8 cellular contexts compared by ENCODE assay signal in genomic region chr7:81447351-81447952, GRCh38.
DNase-seq lines count a peak whose midpoint lies in the region; ATAC-seq and TF ChIP-seq lines count a peak whose summit lies in the region.

No MANE protein-coding gene starts in this region.

- H2AFZ ChIP-seq in OCI-LY7 (ENCODE audit: low read length) = no peak overlapping the region

- H3K27me3 Mint-ChIP-seq in stimulated activated naive CD8-positive, alpha-beta T cell treated with anti-CD3 and anti-CD28 coated beads, Interleukin-15, amount 100 ng/mL, for 72 hours = no peaks in the 10 kb centered on the region
- no peaks in the 10 kb centered on the region for H3K27me3 Mint-ChIP-seq in activated naive CD4-positive, alpha-beta T cell treated with anti-CD3 and anti-CD28 coated beads, Interleukin-2, amount 10 ng/mL, durations not matched to agents 7 days and 5 days

- no peak overlapping the region for H3K27ac Mint-ChIP-seq in stimulated activated naive CD8-positive, alpha-beta T cell treated with anti-CD3 and anti-CD28 coated beads, Interleukin-15, amount 100 ng/mL, for 72 hours
- H3K27ac Mint-ChIP-seq in activated naive CD4-positive, alpha-beta T cell treated with anti-CD3 and anti-CD28 coated beads, Interleukin-2, amount 10 ng/mL, durations not matched to agents 7 days and 5 days = no peak overlapping the region

- CTCF ChIA-PET in OCI-LY7 (lab: Charles Lee; ENCODE audit: unreplicated experiment) = no interaction called here
- CTCF ChIA-PET in activated naive CD4-positive, alpha-beta T cell treated with anti-CD3 and anti-CD28 coated beads, Interleukin-2, amount 10 ng/mL, durations not matched to agents 7 days and 5 days (lab: Charles Lee) = no interaction called here

- H3K4me2 ChIP-seq in OCI-LY7 (ENCODE audit: low read length) = no peak overlapping the region

- H3K9me2 ChIP-seq in OCI-LY7 (ENCODE audit: insufficient read depth, low read length) = no peaks in the 10 kb centered on the region

- BruUV-seq in OCI-LY7 (replicated peaks; lab: Mats Ljungman, UMichigan) = no TSS peak

- H3K4me1 ChIP-seq in OCI-LY7 (ENCODE audit: insufficient read depth, low read length, poor library complexity, severe bottlenecking) = no peaks in the 10 kb centered on the region

- no peaks in the 10 kb centered on the region for H4K20me1 ChIP-seq in OCI-LY7 (ENCODE audit: insufficient read depth, low read length)

- peak; percentile 49 for ATAC-seq in HG03432 (IDR thresholded peaks at IDR 0.05; ENCODE audit: unreplicated experiment)
- peak; percentile 76 for ATAC-seq in sciatic nerve
- no peak for ATAC-seq in HG03039 (IDR thresholded peaks at IDR 0.05; ENCODE audit: unreplicated experiment)
- no peak for ATAC-seq in stimulated activated naive CD8-positive, alpha-beta T cell treated with anti-CD3 and anti-CD28 coated beads, Interleukin-15, amount 100 ng/mL, for 72 hours

- no peaks in the 10 kb centered on the region for H3K79me2 ChIP-seq in OCI-LY7 (ENCODE audit: insufficient read depth, low read depth, low read length)

- no peak overlapping the region for H3K4me3 ChIP-seq in OCI-LY7 (ENCODE audit: low read depth, low read length, poor library complexity, severe bottlenecking)
- no peak overlapping the region for H3K4me3 ChIP-seq in epithelial cell of proximal tubule (ENCODE audit: low read depth, low read length)

- no peaks in the 10 kb centered on the region for H3K4me1 Mint-ChIP-seq in stimulated activated naive CD8-positive, alpha-beta T cell treated with anti-CD3 and anti-CD28 coated beads, Interleukin-15, amount 100 ng/mL, for 72 hours
- no peaks in the 10 kb centered on the region for H3K4me1 Mint-ChIP-seq in activated naive CD4-positive, alpha-beta T cell treated with anti-CD3 and anti-CD28 coated beads, Interleukin-2, amount 10 ng/mL, durations not matched to agents 7 days and 5 days

- H3K4me3 Mint-ChIP-seq in stimulated activated naive CD8-positive, alpha-beta T cell treated with anti-CD3 and anti-CD28 coated beads, Interleukin-15, amount 100 ng/mL, for 72 hours = no peak overlapping the region
- H3K4me3 Mint-ChIP-seq in activated naive CD4-positive, alpha-beta T cell treated with anti-CD3 and anti-CD28 coated beads, Interleukin-2, amount 10 ng/mL, durations not matched to agents 7 days and 5 days = no peak overlapping the region

- intact Hi-C loops in OCI-LY7 (cut with micrococcal nuclease; ENCODE audit: unreplicated experiment) = no loop called here
- intact Hi-C loops in sciatic nerve (cut with DNase I) = no loop called here

- H3K36me3 Mint-ChIP-seq in activated naive CD4-positive, alpha-beta T cell treated with anti-CD3 and anti-CD28 coated beads, Interleukin-2, amount 10 ng/mL, durations not matched to agents 7 days and 5 days = no peaks in the 10 kb centered on the region

- peaks cover 0 to 4% of the 10 kb centered on the region in 2 donors for H3K9me3 Mint-ChIP-seq in stimulated activated naive CD8-positive, alpha-beta T cell treated with anti-CD3 and anti-CD28 coated beads, Interleukin-15, amount 100 ng/mL, for 72 hours
- H3K9me3 Mint-ChIP-seq in activated naive CD4-positive, alpha-beta T cell treated with anti-CD3 and anti-CD28 coated beads, Interleukin-2, amount 10 ng/mL, durations not matched to agents 7 days and 5 days = no peaks in the 10 kb centered on the region

- H3K27ac ChIP-seq in OCI-LY7 (ENCODE audit: low read depth, low read length, poor library complexity, severe bottlenecking) = no peak overlapping the region

- H3K9me3 ChIP-seq in OCI-LY7 (ENCODE audit: low read length) = no peaks in the 10 kb centered on the region

- peak; percentile 28 for DNase-seq in AG08396 (ENCODE audit: low spot score)
- no peak for DNase-seq in OCI-LY7 (ENCODE audit: low spot score)
- no peak for DNase-seq in epithelial cell of proximal tubule (ENCODE audit: low read depth)
- no peak for DNase-seq in sciatic nerve (ENCODE audit: low spot score)
- no peak for DNase-seq in stimulated activated naive CD8-positive, alpha-beta T cell treated with anti-CD3 and anti-CD28 coated beads, Interleukin-15, amount 100 ng/mL, for 72 hours
- no peak for DNase-seq in activated naive CD4-positive, alpha-beta T cell treated with anti-CD3 and anti-CD28 coated beads, Interleukin-2, amount 10 ng/mL, durations not matched to agents 7 days and 5 days

- POLR2A ChIA-PET in OCI-LY7 (lab: Charles Lee) = no interaction called here

- TF ChIP-seq CTCF in OCI-LY7 (conservative IDR thresholded peaks at IDR 0.05; ENCODE audit: low read length) = peak; percentile 44
- TF ChIP-seq CTCF in epithelial cell of proximal tubule (conservative IDR thresholded peaks at IDR 0.05; ENCODE audit: low read depth, low read length) = peak; percentile 75

- no peaks in the 10 kb centered on the region for H3K36me3 ChIP-seq in OCI-LY7 (ENCODE audit: insufficient read depth, low read length)

Comparison
In these comparisons a context has a peak if more than half of its experiments do, and no peak if none do; other contexts are left out.
1. ATAC-seq: peak in HG03432 (single experiment) and sciatic nerve (single experiment); none in HG03039 (single experiment) and stimulated activated naive CD8-positive, alpha-beta T cell treated with anti-CD3 and anti-CD28 coated beads, Interleukin-15, amount 100 ng/mL, for 72 hours (single experiment).